Comparison of ENCODE assay signal across 1 cellular context in genomic region chr4:176156656-176157055, GRCh38.
A peak's percentile ranks its signal among the peaks of the same experiment; 100 is the strongest.
TF ChIP-seq lines count a peak whose summit lies in the region.

No MANE protein-coding gene starts in this region.

TF ChIP-seq in HepG2, 621 proteins besides CTCF, POLR2A, EP300 and RAD21 (continued from another document):
- TF ChIP-seq FOXO4 (CRISPR knock-in tag; conservative IDR thresholded peaks at IDR 0.05) (no peak), ZNF670 (CRISPR knock-in tag; IDR thresholded peaks at IDR 0.05; ENCODE audit: borderline replicate concordance) (no peak), DPF2 (CRISPR knock-in tag; IDR thresholded peaks at IDR 0.05; ENCODE audit: borderline replicate concordance, low read depth) (no peak), HNF1B (CRISPR knock-in tag; IDR thresholded peaks at IDR 0.05) (no peak), CREB1 (IDR thresholded peaks at IDR 0.05) (peak; percentile 49), CREB1 (CRISPR knock-in tag; IDR thresholded peaks at IDR 0.05) (no peak)
- TF ChIP-seq, protein P1, sequence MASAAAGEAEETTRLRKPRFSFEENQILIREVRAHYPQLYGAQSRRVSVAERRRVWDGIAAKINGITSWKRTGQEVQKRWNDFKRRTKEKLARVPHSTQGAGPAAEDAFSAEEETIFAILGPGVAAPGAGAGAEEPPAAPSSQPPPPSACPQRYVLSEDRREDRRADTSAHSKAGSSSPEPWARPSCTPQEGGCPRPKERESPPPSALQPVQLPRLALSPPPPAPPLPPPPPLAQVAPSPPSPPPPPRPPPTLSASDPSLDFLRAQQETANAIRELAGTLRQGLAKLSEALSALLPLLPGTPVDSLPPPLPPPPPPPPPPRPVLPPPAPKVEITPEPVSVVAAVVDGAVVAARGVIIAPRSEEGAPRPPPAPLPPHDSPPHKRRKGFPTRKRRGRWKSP (CRISPR knock-in tag; IDR thresholded peaks at IDR 0.05) = no peak
